ENCODE assay signal across 7 cellular contexts in genomic region chr22:19235874-19236273, GRCh38.
"Had no signal": no experiment of that assay in that cellular context is flagged by ENCODE, and none has a peak within 500 bp of the region (broad histone marks: within the 10 kb centered on the region; RNA-seq: fewer than 3 reads in every experiment).

No MANE protein-coding gene starts in this region.

- FAIRE-seq: H54, HTR-8/SVneo had no signal

- ATAC-seq: GM23338 had no signal

- DNase-seq: H9, HCEC 1CT, IMR-90, KBM-7 had no signal

- H2AFZ ChIP-seq: GM23338 had no signal

- H3K4me3 ChIP-seq: GM23338 had no signal

- H3K4me2 ChIP-seq: GM23338 had no signal
